ENCODE assay signal across 11 cellular contexts in genomic region chr18:45828917-45829811, GRCh38. TPM values are rescaled to one million over a fixed set of nuclear protein-coding genes. Genes with fewer than 3 reads are reported as not detected.
DNase-seq lines count a peak whose midpoint lies in the region; ATAC-seq and TF ChIP-seq lines count a peak whose summit lies in the region.
"Had no signal": no experiment of that assay in that cellular context is flagged by ENCODE, and none has a peak within 500 bp of the region (broad histone marks: within the 10 kb centered on the region; RNA-seq: fewer than 3 reads in every experiment).

No MANE protein-coding gene starts in this region.

- no peaks in the 10 kb centered on the region for H4K20me1 ChIP-seq in smooth muscle cell (ENCODE audit: low read depth)

- TF ChIP-seq EP300 in Ishikawa (IDR thresholded peaks at IDR 0.05; ENCODE audit: borderline replicate concordance) = no peak

- peak overlapping the region; percentile 31 for H3K4me2 ChIP-seq in smooth muscle cell

- H3K79me2 ChIP-seq in smooth muscle cell (ENCODE audit: low read depth) = no peaks in the 10 kb centered on the region

- no peak overlapping the region for H3K4me3 ChIP-seq in smooth muscle cell
- H3K4me3 ChIP-seq: SJCRH30 had no signal

- no peak overlapping the region for H2AFZ ChIP-seq in smooth muscle cell (ENCODE audit: low read depth)

- H3K27me3 ChIP-seq in smooth muscle cell (ENCODE audit: low read depth) = no peaks in the 10 kb centered on the region
- H3K27me3 ChIP-seq: SJCRH30 had no signal

- H3K9ac ChIP-seq in smooth muscle cell (ENCODE audit: low read depth) = no peak overlapping the region

- TF ChIP-seq RAD21 in Ishikawa (IDR thresholded peaks at IDR 0.05; ENCODE audit: low read depth) = no peak

- no peak overlapping the region for H3K27ac ChIP-seq in smooth muscle cell (ENCODE audit: low read depth)
- H3K27ac ChIP-seq: neutrophil had no signal

- H3K36me3 ChIP-seq in smooth muscle cell (ENCODE audit: low read depth) = no peaks in the 10 kb centered on the region
- H3K36me3 ChIP-seq: neutrophil, SJCRH30 had no signal

- no peak for ATAC-seq in omental fat pad (ENCODE audit: low FRiP score)

- DNase-seq in SW480 (ENCODE audit: low spot score) (peak; percentile 39), islet precursor cell (peak; percentile 82), smooth muscle cell (lab: John Stamatoyannopoulos, UW; ENCODE audit: unreplicated experiment) (no peak), omental fat pad (ENCODE audit: low spot score) (no peak)
- no peak for DNase-seq in activated effector memory CD4-positive, alpha-beta T cell treated with Interleukin-2 at 50 U/mL for 16 hours
- DNase-seq in stimulated activated CD4-positive, alpha-beta T cell treated with anti-CD3 and anti-CD28 coated beads, Interleukin-15, amount 100 ng/mL, for 24 hours = no peak
- DNase-seq in stimulated activated naive CD4-positive, alpha-beta T cell treated with Interleukin-2 at 50 U/mL for 16 hours (lab: John Stamatoyannopoulos, UW) = no peak
- DNase-seq: activated CD8-positive, alpha-beta memory T cell treated with anti-CD3 and anti-CD28 coated beads for 24 hours; SJCRH30 had no signal

- no peaks in the 10 kb centered on the region for H3K9me3 ChIP-seq in smooth muscle cell (replicated peaks; ENCODE audit: low read depth)
- H3K9me3 ChIP-seq: neutrophil, SJCRH30 had no signal

- peaks cover 2% of the 10 kb centered on the region for H3F3A ChIP-seq in smooth muscle cell (ENCODE audit: low read depth)

- TF ChIP-seq CTCF in smooth muscle cell (IDR thresholded peaks at IDR 0.05; ENCODE audit: borderline replicate concordance, insufficient read depth, poor library complexity, severe bottlenecking) (no peak), omental fat pad (IDR thresholded peaks at IDR 0.05) (no peak)

- H3K4me1 ChIP-seq in smooth muscle cell (ENCODE audit: low read depth) = peaks cover 8% of the 10 kb centered on the region

- 47% methylated on average over 8 of the region's 9 CpGs for WGBS in smooth muscle cell (ENCODE audit: low lambda C conversion rate)

TF ChIP-seq in Ishikawa, 13 proteins besides CTCF, POLR2A, EP300 and RAD21:
- TF ChIP-seq MAX (IDR thresholded peaks at IDR 0.05) (0 out of 2 replicates have a peak, but pooled peaks have one; percentile 20), TEAD4 (IDR thresholded peaks at IDR 0.05) (no peak)

RNA-seq across cellular contexts. Expression of gene SIGLEC15, which starts 3.7 kb away (rescaled TPM):
- 0.09 and 0.58 TPM in 2 replicates for total RNA-seq in smooth muscle cell
- polyA plus RNA-seq in smooth muscle cell = 1.4 and 3.1 TPM in 2 replicates
- 1 to 10 TPM in 1 of 4 donors, under 1 TPM in 2, not detected in 1; 0.25 to 2.5 (median 0.46) TPM for total RNA-seq in omental fat pad

Comparison
In these comparisons a context has a peak if more than half of its experiments do, and no peak if none do; other contexts are left out.
1. DNase-seq: peak in SW480 (single experiment) and islet precursor cell (single experiment); none in smooth muscle cell (single experiment), omental fat pad (single experiment), activated effector memory CD4-positive, alpha-beta T cell treated with Interleukin-2 at 50 U/mL for 16 hours (single experiment), stimulated activated CD4-positive, alpha-beta T cell treated with anti-CD3 and anti-CD28 coated beads, Interleukin-15, amount 100 ng/mL, for 24 hours (single experiment) and stimulated activated naive CD4-positive, alpha-beta T cell treated with Interleukin-2 at 50 U/mL for 16 hours (single experiment).